8 cellular contexts compared by ENCODE assay signal in the genomic region with DNA sequence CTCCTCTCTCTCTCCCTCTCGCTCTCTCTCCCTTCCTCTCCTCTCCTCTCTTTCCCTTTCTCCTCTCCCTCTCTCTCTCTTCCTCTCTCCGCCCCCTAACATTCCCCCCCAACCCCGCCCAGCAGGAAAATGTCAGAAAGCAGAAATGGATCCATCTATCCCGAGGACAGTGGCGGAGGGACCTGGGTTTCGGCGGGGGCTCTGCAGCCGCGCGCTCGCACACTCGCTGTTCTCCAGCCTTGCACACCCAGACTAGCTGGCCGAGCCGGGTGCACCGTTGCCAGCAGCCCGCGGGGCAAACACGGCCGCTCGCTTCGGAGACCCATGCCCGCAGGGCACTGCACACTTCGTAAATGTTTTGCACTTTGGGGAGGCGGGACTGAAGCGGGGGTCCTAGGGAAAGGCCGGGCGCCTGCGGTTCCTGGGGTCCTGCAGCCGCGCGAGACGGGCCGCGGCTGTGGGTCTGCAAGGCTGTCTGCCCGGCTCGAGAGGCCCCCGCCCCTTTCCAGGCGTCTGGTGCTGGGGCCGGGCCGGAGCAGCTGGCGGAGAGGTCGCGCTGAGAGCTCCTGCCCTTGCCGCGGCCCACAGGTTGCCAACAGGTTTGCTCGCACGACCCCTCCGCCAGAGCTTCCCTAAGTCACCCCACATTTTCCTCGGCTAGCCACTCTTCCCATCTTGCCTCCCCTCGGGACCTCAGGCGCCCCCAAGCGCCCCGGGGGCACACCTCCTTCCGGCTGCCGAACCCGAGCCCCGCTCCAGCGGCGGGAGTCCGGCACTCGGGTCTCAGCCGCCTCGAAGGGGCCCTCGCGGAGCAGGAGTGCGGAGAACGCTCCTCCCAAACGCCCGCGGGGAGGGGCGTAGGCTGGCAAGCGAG. TPM values are rescaled to one million over a fixed set of nuclear protein-coding genes. Genes with fewer than 3 reads are reported as not detected.
DNase-seq lines count a peak whose midpoint lies in the region; ATAC-seq and TF ChIP-seq lines count a peak whose summit lies in the region.

No MANE protein-coding gene starts in this region.

- H3K9me3 ChIP-seq in CD4-positive, CD25-positive, alpha-beta regulatory T cell (ENCODE audit: control insufficient read depth in 2 of 2, low read length in 2 of 2): no peaks in the 10 kb centered on the region
- H3K9me3 ChIP-seq in SK-N-MC (ENCODE audit: low read depth, low read length): no peaks in the 10 kb centered on the region
- H3K9me3 ChIP-seq in right cardiac atrium (ENCODE audit: control insufficient read depth, low read length): no peaks in the 10 kb centered on the region

- intact Hi-C loops in right cardiac atrium (cut with DNase I): loop anchor here in 1 of 4 donors (10.0 kb wide), 2 partner anchors 374 to 796 kb away; no protein-coding TSS in a partner anchor

- POLR2A ChIA-PET in activated naive CD8-positive, alpha-beta T cell treated with anti-CD3 and anti-CD28 coated beads, Interleukin-2, amount 10 ng/mL, durations not matched to agents 7 days and 5 days (lab: Charles Lee): interaction anchor here (0.6 to 1.6 kb wide), 8 partner anchors 10 to 1004 kb away, joined by 3 to 15 read pairs (median 4); a partner anchor contains a TSS

- peaks cover 46% of the 10 kb centered on the region for H3K27me3 Mint-ChIP-seq in CD4-positive, CD25-positive, alpha-beta regulatory T cell
- H3K27me3 Mint-ChIP-seq in activated naive CD8-positive, alpha-beta T cell treated with anti-CD3 and anti-CD28 coated beads, Interleukin-2, amount 10 ng/mL, durations not matched to agents 7 days and 5 days: peaks cover 43% of the 10 kb centered on the region

- peak overlapping the region; percentile 97 to 99 (median 97) for H3K27ac Mint-ChIP-seq in CD4-positive, CD25-positive, alpha-beta regulatory T cell
- H3K27ac Mint-ChIP-seq in activated naive CD8-positive, alpha-beta T cell treated with anti-CD3 and anti-CD28 coated beads, Interleukin-2, amount 10 ng/mL, durations not matched to agents 7 days and 5 days: peak overlapping the region; percentile 94

- H3K27ac ChIP-seq in CD4-positive, CD25-positive, alpha-beta regulatory T cell (ENCODE audit: insufficient read depth, low read length, poor library complexity, severe bottlenecking): peak overlapping the region; percentile 41
- H3K27ac ChIP-seq in SK-N-MC (no peak overlapping the region), right cardiac atrium (ENCODE audit: low read length) (no peak overlapping the region)

- peak in 1 of 2 donors; percentile 34 for ATAC-seq in CD4-positive, CD25-positive, alpha-beta regulatory T cell (ENCODE audit: low read depth in 2 of 2)
- ATAC-seq in activated naive CD8-positive, alpha-beta T cell treated with anti-CD3 and anti-CD28 coated beads, Interleukin-2, amount 10 ng/mL, durations not matched to agents 7 days and 5 days (ENCODE audit: low read depth): peak; percentile 28
- ATAC-seq in right cardiac atrium: peak; percentile 50 to 53

- WGBS in right cardiac atrium: under 1% methylated on average over 72 of the region's 72 CpGs

- no peaks in the 10 kb centered on the region for H3K36me3 ChIP-seq in CD4-positive, CD25-positive, alpha-beta regulatory T cell (ENCODE audit: control insufficient read depth, insufficient read depth, low read length)
- no peaks in the 10 kb centered on the region for H3K36me3 ChIP-seq in SK-N-MC (ENCODE audit: insufficient read depth, low read length)

- peak overlapping the region; percentile 62 for H3K4me3 ChIP-seq in CD4-positive, CD25-positive, alpha-beta regulatory T cell (ENCODE audit: low read depth, low read length)
- H3K4me3 ChIP-seq in SK-N-MC (peak overlapping the region; percentile 89), right cardiac atrium (ENCODE audit: low read length) (peak overlapping the region; percentile 95), retinal pigment epithelial cell (ENCODE audit: low read length) (peak overlapping the region; percentile 67)

- peaks cover 33% of the 10 kb centered on the region for H3K4me1 ChIP-seq in CD4-positive, CD25-positive, alpha-beta regulatory T cell (ENCODE audit: control insufficient read depth, insufficient read depth, low read length, poor library complexity, severe bottlenecking)
- peaks cover 5% of the 10 kb centered on the region for H3K4me1 ChIP-seq in right cardiac atrium (ENCODE audit: control insufficient read depth, insufficient read depth, low read length)

- DNase-seq in CD4-positive, CD25-positive, alpha-beta regulatory T cell: peak; percentile 41 to 76 (median 67)
- DNase-seq in HK-2 (ENCODE audit: unreplicated experiment) (peak; percentile 56), SK-N-MC (ENCODE audit: low read depth, low spot score) (no peak), right cardiac atrium (peak; percentile 51 to 83 (median 69)), retinal pigment epithelial cell (ENCODE audit: low read depth) (no peak), inferior parietal cortex (ENCODE audit: extremely low spot score) (no peak), COLO829 (ENCODE audit: low spot score) (no peak)
- DNase-seq in activated naive CD8-positive, alpha-beta T cell treated with anti-CD3 and anti-CD28 coated beads, Interleukin-2, amount 10 ng/mL, durations not matched to agents 7 days and 5 days: peak; percentile 76

- H3K4me1 Mint-ChIP-seq in CD4-positive, CD25-positive, alpha-beta regulatory T cell: peaks cover 0 to 38% (median 27%) of the 10 kb centered on the region in 4 donors
- H3K4me1 Mint-ChIP-seq in activated naive CD8-positive, alpha-beta T cell treated with anti-CD3 and anti-CD28 coated beads, Interleukin-2, amount 10 ng/mL, durations not matched to agents 7 days and 5 days: peaks cover 23% of the 10 kb centered on the region

- no peaks in the 10 kb centered on the region for H3K9me3 Mint-ChIP-seq in CD4-positive, CD25-positive, alpha-beta regulatory T cell
- no peaks in the 10 kb centered on the region for H3K9me3 Mint-ChIP-seq in activated naive CD8-positive, alpha-beta T cell treated with anti-CD3 and anti-CD28 coated beads, Interleukin-2, amount 10 ng/mL, durations not matched to agents 7 days and 5 days

- H3K9ac ChIP-seq in SK-N-MC (ENCODE audit: insufficient read length): peak overlapping the region; percentile 45

- peaks cover 6% of the 10 kb centered on the region for H3K27me3 ChIP-seq in CD4-positive, CD25-positive, alpha-beta regulatory T cell (ENCODE audit: control insufficient read depth, insufficient read depth, low read length)
- no peaks in the 10 kb centered on the region for H3K27me3 ChIP-seq in right cardiac atrium (ENCODE audit: control insufficient read depth, insufficient read depth)

- H3K4me3 Mint-ChIP-seq in CD4-positive, CD25-positive, alpha-beta regulatory T cell: peak overlapping the region; percentile 94 to 100 (median 100)
- H3K4me3 Mint-ChIP-seq in activated naive CD8-positive, alpha-beta T cell treated with anti-CD3 and anti-CD28 coated beads, Interleukin-2, amount 10 ng/mL, durations not matched to agents 7 days and 5 days: peak overlapping the region; percentile 92

- H3K36me3 Mint-ChIP-seq in CD4-positive, CD25-positive, alpha-beta regulatory T cell: no peaks in the 10 kb centered on the region
- H3K36me3 Mint-ChIP-seq in activated naive CD8-positive, alpha-beta T cell treated with anti-CD3 and anti-CD28 coated beads, Interleukin-2, amount 10 ng/mL, durations not matched to agents 7 days and 5 days: peaks cover 3% of the 10 kb centered on the region

- no peak for TF ChIP-seq CTCF in retinal pigment epithelial cell (conservative IDR thresholded peaks at IDR 0.05; ENCODE audit: low read depth, low read length)

RNA-seq across cellular contexts. Expression of a gene that starts 0.8 kb away (rescaled TPM):
- total RNA-seq in CD4-positive, CD25-positive, alpha-beta regulatory T cell: 64.4 TPM
- polyA plus RNA-seq in CD4-positive, CD25-positive, alpha-beta regulatory T cell: 1 to 10 TPM in 3 of 4 donors, under 1 TPM in 1; 0.88 to 2.3 (median 1.3) TPM
- 10 to 100 TPM; 16.4 to 23.0 TPM for total RNA-seq in activated naive CD8-positive, alpha-beta T cell treated with anti-CD3 and anti-CD28 coated beads, Interleukin-2, amount 10 ng/mL, durations not matched to agents 7 days and 5 days
- total RNA-seq in right cardiac atrium: 1 to 10 TPM; 1.8 to 3.9 (median 2.5) TPM
- polyA plus RNA-seq in right cardiac atrium: 3.0 TPM

Comparison
In these comparisons a context has a peak if more than half of its experiments do, and no peak if none do; other contexts are left out.
1. DNase-seq: peak in CD4-positive, CD25-positive, alpha-beta regulatory T cell (3 of 3), HK-2 (single experiment), activated naive CD8-positive, alpha-beta T cell treated with anti-CD3 and anti-CD28 coated beads, Interleukin-2, amount 10 ng/mL, durations not matched to agents 7 days and 5 days (single experiment) and right cardiac atrium (3 of 3); none in SK-N-MC (single experiment), retinal pigment epithelial cell (single experiment), inferior parietal cortex (single experiment) and COLO829 (single experiment).
2. Peak in every context shown above with its lines, with median percentiles within 50 percentile points of each other: H3K4me3 ChIP-seq.